In the genomic region with DNA sequence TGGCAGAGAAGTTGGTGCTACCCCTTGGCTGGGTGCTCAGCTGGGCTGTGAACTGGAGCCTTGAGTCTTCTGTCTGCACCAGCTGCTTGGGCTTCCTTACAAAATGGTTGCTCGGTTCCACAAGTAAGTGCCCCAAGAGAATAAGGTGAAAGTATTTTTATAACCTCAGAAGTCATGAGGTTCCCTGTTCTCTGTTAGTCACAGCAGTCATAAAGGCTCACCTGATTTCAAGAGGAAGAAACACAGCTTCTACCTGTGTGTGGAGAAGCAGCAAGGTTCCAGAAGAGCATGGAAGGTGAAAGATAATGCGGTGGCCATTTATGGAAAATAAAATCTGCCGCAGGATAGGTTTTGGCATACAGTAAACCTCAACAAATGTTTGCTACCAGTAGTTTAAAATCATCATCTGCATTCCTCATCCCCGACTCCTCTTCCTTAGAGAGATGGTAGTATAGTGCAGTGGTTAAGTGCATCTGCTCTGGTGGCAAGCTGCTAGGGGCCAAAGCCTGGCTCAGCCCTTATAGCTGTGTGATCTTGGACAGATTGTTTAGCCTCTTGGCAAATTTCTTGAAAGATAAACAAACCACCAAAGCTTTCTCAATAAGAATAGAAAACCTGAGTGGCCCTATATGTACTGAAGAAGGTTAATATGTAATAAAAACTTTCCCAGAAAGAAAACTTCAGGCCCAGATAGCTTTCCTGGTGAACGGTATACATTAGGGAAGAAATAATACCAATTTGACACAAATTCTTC, we compare ENCODE assay signal across 24 cellular contexts.
"Had no signal": no experiment of that assay in that cellular context is flagged by ENCODE, and none has a peak within 500 bp of the region (broad histone marks: within the 10 kb centered on the region; RNA-seq: fewer than 3 reads in every experiment).

No MANE protein-coding gene starts in this region.

- H2AFZ ChIP-seq: hepatocyte had no signal

- H3K27ac ChIP-seq: epithelial cell of prostate, esophagus squamous epithelium, hepatocyte, neutrophil, suprapubic skin, tibial artery had no signal

- H3K27me3 ChIP-seq: esophagus squamous epithelium, hepatocyte, neutrophil, suprapubic skin, tibial artery had no signal

- H3K36me3 ChIP-seq: neutrophil had no signal

- DNase-seq: activated CD4-positive, alpha-beta T cell treated with anti-CD3 and anti-CD28 coated beads for 36 hours; activated CD8-positive, alpha-beta memory T cell treated with anti-CD3 and anti-CD28 coated beads, Interleukin-2, amount 10 ng/mL, durations not matched to agents 7 days and 5 days; activated CD8-positive, alpha-beta T cell treated with anti-CD3 and anti-CD28 coated beads, Interleukin-2, amount 10 ng/mL, durations not matched to agents 7 days and 5 days; activated naive CD8-positive, alpha-beta T cell treated with anti-CD3 and anti-CD28 coated beads, Interleukin-2, amount 50 U/mL, for 24 hours; activated T-cell treated with anti-CD3 and anti-CD28 coated beads, Interleukin-2, amount 50 U/mL, for 48 hours; amygdala; central memory CD4-positive, alpha-beta T cell; esophagus squamous epithelium; foreskin melanocyte; islet precursor cell; mesendoderm; nephron progenitor cell; retina; stimulated activated CD4-positive, alpha-beta T cell treated with anti-CD3 and anti-CD28 coated beads, Interleukin-15, amount 100 ng/mL, for 24 hours; stimulated activated CD4-positive, alpha-beta T cell treated with anti-CD3 and anti-CD28 coated beads, Interleukin-2, amount 100 ng/mL, for 24 hours; stimulated activated naive CD4-positive, alpha-beta T cell; T-helper 2 cell; tibial artery had no signal

- ATAC-seq: activated CD4-positive, alpha-beta T cell treated with anti-CD3 and anti-CD28 coated beads for 36 hours; activated CD8-positive, alpha-beta memory T cell treated with anti-CD3 and anti-CD28 coated beads, Interleukin-2, amount 10 ng/mL, durations not matched to agents 7 days and 5 days; activated CD8-positive, alpha-beta T cell treated with anti-CD3 and anti-CD28 coated beads, Interleukin-2, amount 10 ng/mL, durations not matched to agents 7 days and 5 days; activated naive CD8-positive, alpha-beta T cell treated with anti-CD3 and anti-CD28 coated beads, Interleukin-2, amount 50 U/mL, for 24 hours; WTC11 had no signal

- H3K4me3 ChIP-seq: esophagus squamous epithelium, hepatocyte, lung, suprapubic skin, tibial artery had no signal

- H3K79me2 ChIP-seq: hepatocyte had no signal

- H3K4me2 ChIP-seq: hepatocyte had no signal

- H3K9me3 ChIP-seq: neutrophil had no signal
